Comparison of ENCODE assay signal across 1 cellular context in the genomic region with DNA sequence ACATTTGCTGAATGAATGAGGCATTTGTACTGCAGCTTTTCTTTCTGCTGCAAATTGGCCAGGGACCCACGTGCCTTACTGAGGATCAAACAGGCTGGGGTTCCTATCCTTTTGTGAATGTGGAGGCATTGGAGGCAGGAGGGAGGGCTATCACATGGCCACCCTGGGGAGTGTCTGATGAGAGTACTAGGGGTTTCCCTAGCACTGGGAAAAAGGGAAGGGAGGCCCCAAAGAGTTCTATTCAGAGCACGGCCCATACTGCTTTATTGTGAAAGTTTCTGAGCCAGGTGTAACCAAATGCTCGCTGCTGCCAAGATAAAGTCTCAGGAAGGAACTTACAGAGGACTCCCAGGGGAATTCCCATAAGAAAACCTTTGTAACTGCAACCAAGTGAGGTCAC.
TF ChIP-seq lines count a peak whose summit lies in the region.

No MANE protein-coding gene starts in this region.

TF ChIP-seq in GM23338, 12 proteins besides CTCF, POLR2A, EP300 and RAD21 (continued from another document):
- TF ChIP-seq, protein P1, sequence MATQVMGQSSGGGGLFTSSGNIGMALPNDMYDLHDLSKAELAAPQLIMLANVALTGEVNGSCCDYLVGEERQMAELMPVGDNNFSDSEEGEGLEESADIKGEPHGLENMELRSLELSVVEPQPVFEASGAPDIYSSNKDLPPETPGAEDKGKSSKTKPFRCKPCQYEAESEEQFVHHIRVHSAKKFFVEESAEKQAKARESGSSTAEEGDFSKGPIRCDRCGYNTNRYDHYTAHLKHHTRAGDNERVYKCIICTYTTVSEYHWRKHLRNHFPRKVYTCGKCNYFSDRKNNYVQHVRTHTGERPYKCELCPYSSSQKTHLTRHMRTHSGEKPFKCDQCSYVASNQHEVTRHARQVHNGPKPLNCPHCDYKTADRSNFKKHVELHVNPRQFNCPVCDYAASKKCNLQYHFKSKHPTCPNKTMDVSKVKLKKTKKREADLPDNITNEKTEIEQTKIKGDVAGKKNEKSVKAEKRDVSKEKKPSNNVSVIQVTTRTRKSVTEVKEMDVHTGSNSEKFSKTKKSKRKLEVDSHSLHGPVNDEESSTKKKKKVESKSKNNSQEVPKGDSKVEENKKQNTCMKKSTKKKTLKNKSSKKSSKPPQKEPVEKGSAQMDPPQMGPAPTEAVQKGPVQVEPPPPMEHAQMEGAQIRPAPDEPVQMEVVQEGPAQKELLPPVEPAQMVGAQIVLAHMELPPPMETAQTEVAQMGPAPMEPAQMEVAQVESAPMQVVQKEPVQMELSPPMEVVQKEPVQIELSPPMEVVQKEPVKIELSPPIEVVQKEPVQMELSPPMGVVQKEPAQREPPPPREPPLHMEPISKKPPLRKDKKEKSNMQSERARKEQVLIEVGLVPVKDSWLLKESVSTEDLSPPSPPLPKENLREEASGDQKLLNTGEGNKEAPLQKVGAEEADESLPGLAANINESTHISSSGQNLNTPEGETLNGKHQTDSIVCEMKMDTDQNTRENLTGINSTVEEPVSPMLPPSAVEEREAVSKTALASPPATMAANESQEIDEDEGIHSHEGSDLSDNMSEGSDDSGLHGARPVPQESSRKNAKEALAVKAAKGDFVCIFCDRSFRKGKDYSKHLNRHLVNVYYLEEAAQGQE (IDR thresholded peaks at IDR 0.05; ENCODE audit: unreplicated experiment) = no peak
- TF ChIP-seq POLR2AphosphoS5 (IDR thresholded peaks at IDR 0.05; ENCODE audit: low read depth) (no peak), ZNF114 (CRISPR knock-in tag; IDR thresholded peaks at IDR 0.05) (no peak), CREB1 (CRISPR knock-in tag; IDR thresholded peaks at IDR 0.05; ENCODE audit: low read depth) (no peak), EZH2 (IDR thresholded peaks at IDR 0.05; ENCODE audit: low read depth, unreplicated experiment) (no peak), JUNB (IDR thresholded peaks at IDR 0.05; ENCODE audit: unreplicated experiment) (no peak), NANOG (IDR thresholded peaks at IDR 0.05; ENCODE audit: borderline replicate concordance) (no peak), EZH2phosphoT487 (IDR thresholded peaks at IDR 0.05; ENCODE audit: unreplicated experiment) (no peak), STAT1 (IDR thresholded peaks at IDR 0.05; ENCODE audit: unreplicated experiment) (no peak)
- TF ChIP-seq, protein P2, sequence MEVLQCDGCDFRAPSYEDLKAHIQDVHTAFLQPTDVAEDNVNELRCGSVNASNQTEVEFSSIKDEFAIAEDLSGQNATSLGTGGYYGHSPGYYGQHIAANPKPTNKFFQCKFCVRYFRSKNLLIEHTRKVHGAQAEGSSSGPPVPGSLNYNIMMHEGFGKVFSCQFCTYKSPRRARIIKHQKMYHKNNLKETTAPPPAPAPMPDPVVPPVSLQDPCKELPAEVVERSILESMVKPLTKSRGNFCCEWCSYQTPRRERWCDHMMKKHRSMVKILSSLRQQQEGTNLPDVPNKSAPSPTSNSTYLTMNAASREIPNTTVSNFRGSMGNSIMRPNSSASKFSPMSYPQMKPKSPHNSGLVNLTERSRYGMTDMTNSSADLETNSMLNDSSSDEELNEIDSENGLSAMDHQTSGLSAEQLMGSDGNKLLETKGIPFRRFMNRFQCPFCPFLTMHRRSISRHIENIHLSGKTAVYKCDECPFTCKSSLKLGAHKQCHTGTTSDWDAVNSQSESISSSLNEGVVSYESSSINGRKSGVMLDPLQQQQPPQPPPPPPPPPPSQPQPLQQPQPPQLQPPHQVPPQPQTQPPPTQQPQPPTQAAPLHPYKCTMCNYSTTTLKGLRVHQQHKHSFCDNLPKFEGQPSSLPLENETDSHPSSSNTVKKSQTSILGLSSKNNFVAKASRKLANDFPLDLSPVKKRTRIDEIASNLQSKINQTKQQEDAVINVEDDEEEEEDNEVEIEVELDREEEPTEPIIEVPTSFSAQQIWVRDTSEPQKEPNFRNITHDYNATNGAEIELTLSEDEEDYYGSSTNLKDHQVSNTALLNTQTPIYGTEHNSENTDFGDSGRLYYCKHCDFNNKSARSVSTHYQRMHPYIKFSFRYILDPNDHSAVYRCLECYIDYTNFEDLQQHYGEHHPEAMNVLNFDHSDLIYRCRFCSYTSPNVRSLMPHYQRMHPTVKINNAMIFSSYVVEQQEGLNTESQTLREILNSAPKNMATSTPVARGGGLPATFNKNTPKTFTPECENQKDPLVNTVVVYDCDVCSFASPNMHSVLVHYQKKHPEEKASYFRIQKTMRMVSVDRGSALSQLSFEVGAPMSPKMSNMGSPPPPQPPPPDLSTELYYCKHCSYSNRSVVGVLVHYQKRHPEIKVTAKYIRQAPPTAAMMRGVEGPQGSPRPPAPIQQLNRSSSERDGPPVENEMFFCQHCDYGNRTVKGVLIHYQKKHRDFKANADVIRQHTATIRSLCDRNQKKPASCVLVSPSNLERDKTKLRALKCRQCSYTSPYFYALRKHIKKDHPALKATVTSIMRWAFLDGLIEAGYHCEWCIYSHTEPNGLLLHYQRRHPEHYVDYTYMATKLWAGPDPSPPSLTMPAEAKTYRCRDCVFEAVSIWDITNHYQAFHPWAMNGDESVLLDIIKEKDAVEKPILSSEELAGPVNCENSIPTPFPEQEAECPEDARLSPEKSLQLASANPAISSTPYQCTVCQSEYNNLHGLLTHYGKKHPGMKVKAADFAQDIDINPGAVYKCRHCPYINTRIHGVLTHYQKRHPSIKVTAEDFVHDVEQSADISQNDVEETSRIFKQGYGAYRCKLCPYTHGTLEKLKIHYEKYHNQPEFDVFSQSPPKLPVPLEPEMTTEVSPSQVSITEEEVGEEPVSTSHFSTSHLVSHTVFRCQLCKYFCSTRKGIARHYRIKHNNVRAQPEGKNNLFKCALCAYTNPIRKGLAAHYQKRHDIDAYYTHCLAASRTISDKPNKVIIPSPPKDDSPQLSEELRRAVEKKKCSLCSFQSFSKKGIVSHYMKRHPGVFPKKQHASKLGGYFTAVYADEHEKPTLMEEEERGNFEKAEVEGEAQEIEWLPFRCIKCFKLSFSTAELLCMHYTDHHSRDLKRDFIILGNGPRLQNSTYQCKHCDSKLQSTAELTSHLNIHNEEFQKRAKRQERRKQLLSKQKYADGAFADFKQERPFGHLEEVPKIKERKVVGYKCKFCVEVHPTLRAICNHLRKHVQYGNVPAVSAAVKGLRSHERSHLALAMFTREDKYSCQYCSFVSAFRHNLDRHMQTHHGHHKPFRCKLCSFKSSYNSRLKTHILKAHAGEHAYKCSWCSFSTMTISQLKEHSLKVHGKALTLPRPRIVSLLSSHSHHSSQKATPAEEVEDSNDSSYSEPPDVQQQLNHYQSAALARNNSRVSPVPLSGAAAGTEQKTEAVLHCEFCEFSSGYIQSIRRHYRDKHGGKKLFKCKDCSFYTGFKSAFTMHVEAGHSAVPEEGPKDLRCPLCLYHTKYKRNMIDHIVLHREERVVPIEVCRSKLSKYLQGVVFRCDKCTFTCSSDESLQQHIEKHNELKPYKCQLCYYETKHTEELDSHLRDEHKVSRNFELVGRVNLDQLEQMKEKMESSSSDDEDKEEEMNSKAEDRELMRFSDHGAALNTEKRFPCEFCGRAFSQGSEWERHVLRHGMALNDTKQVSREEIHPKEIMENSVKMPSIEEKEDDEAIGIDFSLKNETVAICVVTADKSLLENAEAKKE (CRISPR knock-in tag; IDR thresholded peaks at IDR 0.05) = no peak
- TF ChIP-seq, protein P3, sequence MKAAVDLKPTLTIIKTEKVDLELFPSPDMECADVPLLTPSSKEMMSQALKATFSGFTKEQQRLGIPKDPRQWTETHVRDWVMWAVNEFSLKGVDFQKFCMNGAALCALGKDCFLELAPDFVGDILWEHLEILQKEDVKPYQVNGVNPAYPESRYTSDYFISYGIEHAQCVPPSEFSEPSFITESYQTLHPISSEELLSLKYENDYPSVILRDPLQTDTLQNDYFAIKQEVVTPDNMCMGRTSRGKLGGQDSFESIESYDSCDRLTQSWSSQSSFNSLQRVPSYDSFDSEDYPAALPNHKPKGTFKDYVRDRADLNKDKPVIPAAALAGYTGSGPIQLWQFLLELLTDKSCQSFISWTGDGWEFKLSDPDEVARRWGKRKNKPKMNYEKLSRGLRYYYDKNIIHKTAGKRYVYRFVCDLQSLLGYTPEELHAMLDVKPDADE (IDR thresholded peaks at IDR 0.05) = no peak
